In the genomic region with DNA sequence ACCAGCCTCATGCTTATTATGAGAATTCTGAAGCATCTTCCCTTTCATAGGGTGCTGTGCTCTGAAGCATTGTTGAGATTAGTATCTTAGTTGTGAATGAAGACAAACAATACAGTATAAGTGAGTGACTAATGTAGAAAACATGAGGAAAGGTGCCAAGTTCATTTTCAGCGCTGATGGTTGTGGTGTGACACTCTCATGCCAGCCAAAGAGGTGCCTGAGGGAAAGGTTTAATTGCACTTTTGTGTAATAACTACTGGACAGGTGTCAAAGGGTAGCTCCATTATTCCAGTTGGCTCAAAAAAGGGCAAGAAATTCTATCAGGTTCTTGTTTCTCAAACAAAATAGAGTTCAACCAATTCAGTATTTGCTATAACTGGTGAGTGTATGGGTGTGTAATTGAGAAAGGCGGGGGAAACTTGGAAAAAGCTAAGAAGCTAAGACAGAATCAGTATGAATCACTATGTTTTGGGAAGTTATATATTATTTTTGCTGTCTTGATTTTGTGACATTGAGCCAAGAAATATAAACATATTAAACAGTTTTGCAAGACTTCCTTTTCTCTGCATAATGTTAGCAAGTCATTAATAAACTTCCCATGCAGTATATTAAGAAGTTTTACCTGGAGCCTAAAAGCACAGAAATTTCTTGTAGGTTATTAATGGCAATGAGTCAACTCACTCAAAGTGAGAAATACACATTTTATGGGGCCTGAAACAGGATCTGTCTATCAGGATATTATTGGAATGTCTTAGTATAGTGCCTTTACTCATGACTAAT, we compare ENCODE assay signal across 1 cellular context.
TF ChIP-seq lines count a peak whose summit lies in the region.

No MANE protein-coding gene starts in this region.

TF ChIP-seq in HCT116, 20 proteins besides CTCF, POLR2A, EP300 and RAD21 (continued from another document):
- peak; percentile 92 for TF ChIP-seq JUND (IDR thresholded peaks at IDR 0.05)
- TF ChIP-seq, protein P1, sequence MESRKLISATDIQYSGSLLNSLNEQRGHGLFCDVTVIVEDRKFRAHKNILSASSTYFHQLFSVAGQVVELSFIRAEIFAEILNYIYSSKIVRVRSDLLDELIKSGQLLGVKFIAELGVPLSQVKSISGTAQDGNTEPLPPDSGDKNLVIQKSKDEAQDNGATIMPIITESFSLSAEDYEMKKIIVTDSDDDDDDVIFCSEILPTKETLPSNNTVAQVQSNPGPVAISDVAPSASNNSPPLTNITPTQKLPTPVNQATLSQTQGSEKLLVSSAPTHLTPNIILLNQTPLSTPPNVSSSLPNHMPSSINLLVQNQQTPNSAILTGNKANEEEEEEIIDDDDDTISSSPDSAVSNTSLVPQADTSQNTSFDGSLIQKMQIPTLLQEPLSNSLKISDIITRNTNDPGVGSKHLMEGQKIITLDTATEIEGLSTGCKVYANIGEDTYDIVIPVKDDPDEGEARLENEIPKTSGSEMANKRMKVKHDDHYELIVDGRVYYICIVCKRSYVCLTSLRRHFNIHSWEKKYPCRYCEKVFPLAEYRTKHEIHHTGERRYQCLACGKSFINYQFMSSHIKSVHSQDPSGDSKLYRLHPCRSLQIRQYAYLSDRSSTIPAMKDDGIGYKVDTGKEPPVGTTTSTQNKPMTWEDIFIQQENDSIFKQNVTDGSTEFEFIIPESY (IDR thresholded peaks at IDR 0.05; ENCODE audit: extremely low read depth, insufficient replicate concordance, low read length) = no peak
- TF ChIP-seq EZH2 (IDR thresholded peaks at IDR 0.05) = no peak
- TF ChIP-seq CEBPB (IDR thresholded peaks at IDR 0.05; ENCODE audit: low read depth) = peak; percentile 84
- no peak for TF ChIP-seq EZH2phosphoT487 (IDR thresholded peaks at IDR 0.05; ENCODE audit: borderline replicate concordance)
- peak; percentile 70 for TF ChIP-seq SIN3A (IDR thresholded peaks at IDR 0.05; ENCODE audit: low read depth)
- peak; percentile 79 for TF ChIP-seq FOSL1 (IDR thresholded peaks at IDR 0.05; ENCODE audit: low read depth)
- TF ChIP-seq EGR1 (IDR thresholded peaks at IDR 0.05; ENCODE audit: low read depth) = peak; percentile 25; the same call in 1 of the 2 replicates
- peak; percentile 54; the same call in 1 of the 2 replicates for TF ChIP-seq SRF (IDR thresholded peaks at IDR 0.05; ENCODE audit: low read depth)
- TF ChIP-seq, protein P2, sequence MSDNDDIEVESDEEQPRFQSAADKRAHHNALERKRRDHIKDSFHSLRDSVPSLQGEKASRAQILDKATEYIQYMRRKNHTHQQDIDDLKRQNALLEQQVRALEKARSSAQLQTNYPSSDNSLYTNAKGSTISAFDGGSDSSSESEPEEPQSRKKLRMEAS (IDR thresholded peaks at IDR 0.05) = peak; percentile 67
- TF ChIP-seq, protein P3, sequence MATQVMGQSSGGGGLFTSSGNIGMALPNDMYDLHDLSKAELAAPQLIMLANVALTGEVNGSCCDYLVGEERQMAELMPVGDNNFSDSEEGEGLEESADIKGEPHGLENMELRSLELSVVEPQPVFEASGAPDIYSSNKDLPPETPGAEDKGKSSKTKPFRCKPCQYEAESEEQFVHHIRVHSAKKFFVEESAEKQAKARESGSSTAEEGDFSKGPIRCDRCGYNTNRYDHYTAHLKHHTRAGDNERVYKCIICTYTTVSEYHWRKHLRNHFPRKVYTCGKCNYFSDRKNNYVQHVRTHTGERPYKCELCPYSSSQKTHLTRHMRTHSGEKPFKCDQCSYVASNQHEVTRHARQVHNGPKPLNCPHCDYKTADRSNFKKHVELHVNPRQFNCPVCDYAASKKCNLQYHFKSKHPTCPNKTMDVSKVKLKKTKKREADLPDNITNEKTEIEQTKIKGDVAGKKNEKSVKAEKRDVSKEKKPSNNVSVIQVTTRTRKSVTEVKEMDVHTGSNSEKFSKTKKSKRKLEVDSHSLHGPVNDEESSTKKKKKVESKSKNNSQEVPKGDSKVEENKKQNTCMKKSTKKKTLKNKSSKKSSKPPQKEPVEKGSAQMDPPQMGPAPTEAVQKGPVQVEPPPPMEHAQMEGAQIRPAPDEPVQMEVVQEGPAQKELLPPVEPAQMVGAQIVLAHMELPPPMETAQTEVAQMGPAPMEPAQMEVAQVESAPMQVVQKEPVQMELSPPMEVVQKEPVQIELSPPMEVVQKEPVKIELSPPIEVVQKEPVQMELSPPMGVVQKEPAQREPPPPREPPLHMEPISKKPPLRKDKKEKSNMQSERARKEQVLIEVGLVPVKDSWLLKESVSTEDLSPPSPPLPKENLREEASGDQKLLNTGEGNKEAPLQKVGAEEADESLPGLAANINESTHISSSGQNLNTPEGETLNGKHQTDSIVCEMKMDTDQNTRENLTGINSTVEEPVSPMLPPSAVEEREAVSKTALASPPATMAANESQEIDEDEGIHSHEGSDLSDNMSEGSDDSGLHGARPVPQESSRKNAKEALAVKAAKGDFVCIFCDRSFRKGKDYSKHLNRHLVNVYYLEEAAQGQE (IDR thresholded peaks at IDR 0.05; ENCODE audit: low read depth) = no peak
- TF ChIP-seq CBX3 (IDR thresholded peaks at IDR 0.05; ENCODE audit: low read depth) = peak; percentile 87
- TF ChIP-seq POLR2AphosphoS5 (IDR thresholded peaks at IDR 0.05; ENCODE audit: low read depth, low read length) = no peak
- TF ChIP-seq, protein P4, sequence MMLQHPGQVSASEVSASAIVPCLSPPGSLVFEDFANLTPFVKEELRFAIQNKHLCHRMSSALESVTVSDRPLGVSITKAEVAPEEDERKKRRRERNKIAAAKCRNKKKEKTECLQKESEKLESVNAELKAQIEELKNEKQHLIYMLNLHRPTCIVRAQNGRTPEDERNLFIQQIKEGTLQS (IDR thresholded peaks at IDR 0.05) = 0 out of 2 replicates have a peak, but pooled peaks have one; percentile 17
- TF ChIP-seq TCF7L2 (IDR thresholded peaks at IDR 0.05; ENCODE audit: borderline replicate concordance, extremely low read depth, insufficient read depth, insufficient read length) = no peak
- TF ChIP-seq ELF1 (IDR thresholded peaks at IDR 0.05; ENCODE audit: borderline replicate concordance, low read depth) = no peak
- no peak for TF ChIP-seq ZFX (IDR thresholded peaks at IDR 0.05)
- TF ChIP-seq YY1 (IDR thresholded peaks at IDR 0.05; ENCODE audit: extremely low read depth, insufficient replicate concordance, low read depth, low read length) = no peak
